Comparison of ENCODE assay signal across 1 cellular context in genomic region chr20:44138859-44139258, GRCh38.
TF ChIP-seq lines count a peak whose summit lies in the region.

No MANE protein-coding gene starts in this region.

TF ChIP-seq in H1, 55 proteins besides CTCF, POLR2A, EP300 and RAD21:
- TF ChIP-seq CHD1 (IDR thresholded peaks at IDR 0.05; ENCODE audit: low read depth, low read length) (no peak), CREB1 (IDR thresholded peaks at IDR 0.05) (no peak), SIN3A (conservative IDR thresholded peaks at IDR 0.05 in 1 of 2, IDR thresholded peaks at IDR 0.05 in 1 of 2; ENCODE audit: low read depth in 1 of 2, low read length in 2 of 2) (no peak), BACH1 (IDR thresholded peaks at IDR 0.05; ENCODE audit: low read length) (no peak), CEBPB (IDR thresholded peaks at IDR 0.05; ENCODE audit: low read depth, low read length) (no peak), KDM1A (IDR thresholded peaks at IDR 0.05; ENCODE audit: borderline replicate concordance, low read length) (no peak), KDM4A (IDR thresholded peaks at IDR 0.05; ENCODE audit: low read depth, low read length, severe bottlenecking) (no peak), CTBP2 (IDR thresholded peaks at IDR 0.05; ENCODE audit: borderline replicate concordance, insufficient read depth, insufficient read length, low read length) (no peak), HDAC6 (IDR thresholded peaks at IDR 0.05; ENCODE audit: low read depth, low read length) (no peak), TEAD4 (IDR thresholded peaks at IDR 0.05; ENCODE audit: low read depth, low read length) (no peak), NANOG (IDR thresholded peaks at IDR 0.05; ENCODE audit: insufficient read depth, low read depth, low read length, poor library complexity, severe bottlenecking) (no peak), POU5F1 (IDR thresholded peaks at IDR 0.05; ENCODE audit: low read depth, low read length) (no peak), NRF1 (IDR thresholded peaks at IDR 0.05; ENCODE audit: low read depth, low read length) (no peak), SP4 (IDR thresholded peaks at IDR 0.05; ENCODE audit: low read length) (no peak), ASH2L (IDR thresholded peaks at IDR 0.05; ENCODE audit: low read length) (no peak), TAF7 (optimal IDR thresholded peaks at IDR 0.05; ENCODE audit: borderline replicate concordance, low read depth, low read length) (no peak), RXRA (IDR thresholded peaks at IDR 0.05; ENCODE audit: insufficient read depth, low read depth, low read length) (no peak)
- TF ChIP-seq, protein P1, sequence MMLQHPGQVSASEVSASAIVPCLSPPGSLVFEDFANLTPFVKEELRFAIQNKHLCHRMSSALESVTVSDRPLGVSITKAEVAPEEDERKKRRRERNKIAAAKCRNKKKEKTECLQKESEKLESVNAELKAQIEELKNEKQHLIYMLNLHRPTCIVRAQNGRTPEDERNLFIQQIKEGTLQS (IDR thresholded peaks at IDR 0.05; ENCODE audit: insufficient read depth, low read depth, low read length) = no peak
